In the genomic region with DNA sequence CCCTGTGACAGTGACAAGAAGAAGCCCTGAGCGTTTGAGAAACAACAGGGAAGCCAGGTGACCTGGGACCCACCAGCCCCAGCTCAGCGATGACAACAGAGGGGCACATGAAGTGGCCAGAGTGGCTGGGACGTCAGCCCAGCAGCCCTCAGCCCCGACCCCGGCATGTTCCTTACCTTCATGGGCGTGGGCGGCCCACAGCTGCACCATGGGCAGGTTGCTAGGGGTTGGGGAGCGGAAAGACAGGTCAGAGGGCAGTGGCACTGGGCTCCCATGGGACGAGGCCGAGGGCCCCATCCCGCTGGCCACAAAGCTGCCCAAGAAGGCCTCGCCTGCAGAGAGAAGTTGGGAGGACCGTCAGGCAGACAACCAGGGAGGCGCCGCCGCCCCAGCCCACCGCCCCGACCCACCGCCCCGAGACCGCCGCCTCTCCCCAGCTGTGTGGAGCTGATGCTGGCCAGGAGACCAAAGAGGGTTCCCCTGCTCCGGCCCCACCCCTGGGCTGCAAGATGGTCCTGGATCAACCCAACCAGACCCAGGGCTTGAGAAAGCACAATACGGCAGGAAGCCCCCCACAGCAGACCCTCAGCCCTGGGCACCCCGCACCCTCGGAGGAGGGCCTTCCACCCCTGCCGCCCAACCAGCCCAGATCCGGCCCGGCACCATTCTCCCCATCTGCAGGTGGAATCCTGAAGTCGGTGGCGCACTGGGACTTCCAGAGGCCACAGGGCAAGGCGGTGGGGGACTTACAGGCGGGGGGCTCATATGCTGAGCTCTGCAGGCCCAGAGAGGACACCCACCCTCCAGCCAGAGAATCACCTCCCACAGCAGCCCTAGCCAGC, we compare ENCODE assay signal across 17 cellular contexts. TPM values are rescaled to one million over a fixed set of nuclear protein-coding genes. Genes with fewer than 3 reads are reported as not detected.
DNase-seq lines count a peak whose midpoint lies in the region; ATAC-seq, FAIRE-seq and TF ChIP-seq lines count a peak whose summit lies in the region.
"Had no signal": no experiment of that assay in that cellular context is flagged by ENCODE, and none has a peak within 500 bp of the region (broad histone marks: within the 10 kb centered on the region; RNA-seq: fewer than 3 reads in every experiment).

No MANE protein-coding gene starts in this region.

- peak overlapping the region in 3 of 5 donors; percentile 21 to 51 (median 49) for H3K4me3 Mint-ChIP-seq in immature natural killer cell

- H3K36me3 ChIP-seq in Panc1 (ENCODE audit: control insufficient read depth, insufficient read depth, low read length), result no peaks in the 10 kb centered on the region; the same call in 1 of the 2 replicates
- peaks cover 39% of the 10 kb centered on the region for H3K36me3 ChIP-seq in effector memory CD4-positive, alpha-beta T cell (ENCODE audit: control insufficient read depth, insufficient read depth, low read length)

- H3K27ac Mint-ChIP-seq in immature natural killer cell, result peak overlapping the region in 5 of 6 donors; percentile 51 to 87 (median 70)

- ATAC-seq in Right ventricle myocardium inferior, result no peak
- no peak for ATAC-seq in left cardiac atrium
- no peak for ATAC-seq in Panc1
- ATAC-seq: activated CD4-positive, CD25-positive, alpha-beta regulatory T cell treated with anti-CD3 and anti-CD28 coated beads, Interleukin-2, amount 50 U/mL, for 24 hours had no signal

- intact Hi-C loops in Right ventricle myocardium inferior (cut with DNase I), result no loop called here
- intact Hi-C loops in left cardiac atrium (cut with DNase I), result no loop called here
- intact Hi-C loops in Panc1 (cut with micrococcal nuclease; ENCODE audit: unreplicated experiment), result no loop called here
- intact Hi-C loops in head of caudate nucleus (cut with DNase I), result no loop called here

- in situ Hi-C loops in Panc1 (cut with HindIII; ENCODE audit: low pct_unique_long_range_greater_than_20kb, low sequenced_read_pairs), result no loop called here

- 0 out of 2 replicates have a peak overlapping the region, but pooled peaks have one; percentile 3 for H3K27ac ChIP-seq in Panc1 (ENCODE audit: low read length)
- H3K27ac ChIP-seq in effector memory CD4-positive, alpha-beta T cell (ENCODE audit: insufficient read depth, low read length, poor library complexity, severe bottlenecking), result no peak overlapping the region
- H3K27ac ChIP-seq: PC-9 had no signal

- no peak for TF ChIP-seq CTCF in Panc1 (IDR thresholded peaks at IDR 0.05)

- H3K27me3 Mint-ChIP-seq in immature natural killer cell (ENCODE audit: low read depth in 3 of 3), result peaks cover 1 to 6% (median 6%) of the 10 kb centered on the region in 3 donors

- H3K9me3 Mint-ChIP-seq in immature natural killer cell, result no peaks in the 10 kb centered on the region

- H3K27me3 ChIP-seq in Panc1 (ENCODE audit: control insufficient read depth, insufficient read depth, low read length), result no peaks in the 10 kb centered on the region
- no peaks in the 10 kb centered on the region for H3K27me3 ChIP-seq in effector memory CD4-positive, alpha-beta T cell (replicated peaks; ENCODE audit: control insufficient read depth, insufficient read depth, low read length, poor library complexity, severe bottlenecking)

- no peaks in the 10 kb centered on the region for H3K9me3 ChIP-seq in Panc1 (ENCODE audit: control insufficient read depth, insufficient read depth, low read depth, low read length)
- no peaks in the 10 kb centered on the region for H3K9me3 ChIP-seq in effector memory CD4-positive, alpha-beta T cell (ENCODE audit: control insufficient read depth, low read length)

- DNase-seq in Right ventricle myocardium inferior (ENCODE audit: missing footprints) (peak; percentile 63), left cardiac atrium (no peak), Panc1 (ENCODE audit: low read depth, low spot score) (no peak), immature natural killer cell (no peak), urothelium cell line (ENCODE audit: low spot score) (no peak), dedifferentiated amniotic fluid mesenchymal stem cell (ENCODE audit: extremely low spot score) (no peak), head of caudate nucleus (no peak)
- no peak for DNase-seq in effector memory CD4-positive, alpha-beta T cell
- DNase-seq: activated T-cell treated with anti-CD3 and anti-CD28 coated beads for 4 hours; DMS79; foreskin fibroblast; mesendoderm; NCI-H446; stimulated activated naive CD4-positive, alpha-beta T cell had no signal

- POLR2A ChIA-PET in Panc1 (lab: Charles Lee), result no interaction called here

- BruUV-seq in Panc1 (replicated peaks; lab: Mats Ljungman, UMichigan), result no TSS peak

- peaks cover 12 to 15% (median 13%) of the 10 kb centered on the region in 3 donors for H3K36me3 Mint-ChIP-seq in immature natural killer cell

- peak; percentile 66 for FAIRE-seq in urothelium cell line (lab: Jason Lieb, UNC)

- peaks cover 29% of the 10 kb centered on the region for H3K4me1 ChIP-seq in Panc1 (ENCODE audit: control insufficient read depth, insufficient read depth, low read length)
- H3K4me1 ChIP-seq in effector memory CD4-positive, alpha-beta T cell (ENCODE audit: control insufficient read depth, insufficient read depth, low read length, poor library complexity, severe bottlenecking), result peaks cover 25% of the 10 kb centered on the region

- CTCF ChIA-PET in Panc1 (lab: Charles Lee), result interaction anchor here (0.9 kb wide), 1 partner anchor 101 kb away, joined by 3 read pairs; no protein-coding TSS in a partner anchor

- H3K4me1 Mint-ChIP-seq in immature natural killer cell, result peaks cover 43 to 46% of the 10 kb centered on the region in 2 donors

- no peak overlapping the region for H3K4me3 ChIP-seq in Panc1 (ENCODE audit: low read depth in 2 of 2, low read length in 2 of 2)
- H3K4me3 ChIP-seq in effector memory CD4-positive, alpha-beta T cell (ENCODE audit: insufficient read depth, low read depth, low read length, poor library complexity, severe bottlenecking), result no peak overlapping the region
- H3K4me3 ChIP-seq: PC-9, skin epidermis had no signal

RNA-seq across cellular contexts. Expression of gene TNRC18, which starts 29.1 kb away (rescaled TPM):
- total RNA-seq in Right ventricle myocardium inferior (34.8 TPM), left cardiac atrium (10 to 100 TPM; 39.4 to 44.7 TPM), Panc1 (2021; ENCODE audit: unreplicated experiment) (148 TPM)
- 171 TPM for polyA plus RNA-seq in Panc1 (2012; ENCODE audit: insufficient read length)
- polyA plus RNA-seq in immature natural killer cell, result 1 to 10 TPM in 2 of 3 donors, under 1 TPM in 1; 0.42 to 4.1 (median 1.0) TPM
